Comparison of ENCODE assay signal across 18 cellular contexts in genomic region chr10:121332353-121332752, GRCh38.
A peak's percentile ranks its signal among the peaks of the same experiment; 100 is the strongest.
DNase-seq lines count a peak whose midpoint lies in the region; ATAC-seq, FAIRE-seq and TF ChIP-seq lines count a peak whose summit lies in the region.
"Had no signal": no experiment of that assay in that cellular context is flagged by ENCODE, and none has a peak within 500 bp of the region (broad histone marks: within the 10 kb centered on the region; RNA-seq: fewer than 3 reads in every experiment).

No MANE protein-coding gene starts in this region.

- peaks cover 0 to 4% of the 10 kb centered on the region in 2 donors for H3K27me3 Mint-ChIP-seq in stimulated activated naive B cell treated with anti-CD40 and anti-IgM and Interleukin-4, amounts not matched to agents 10 μg/mL and 1 μg/mL and 100 μg/mL, for 72 hours
- H3K27me3 Mint-ChIP-seq: CD4-positive, CD25-positive, alpha-beta regulatory T cell had no signal

- WGBS in smooth muscle cell (ENCODE audit: low lambda C conversion rate) = 97% methylated on average over 1 of the region's 1 CpG

- no peak for TF ChIP-seq CTCF in RWPE2 (IDR thresholded peaks at IDR 0.05; ENCODE audit: poor library complexity, severe bottlenecking)
- no peak for TF ChIP-seq CTCF in bronchial epithelial cell (IDR thresholded peaks at IDR 0.05; ENCODE audit: insufficient read depth, low read length, severe bottlenecking)
- no peak for TF ChIP-seq CTCF in foreskin keratinocyte (conservative IDR thresholded peaks at IDR 0.05)
- no peak for TF ChIP-seq CTCF in smooth muscle cell (IDR thresholded peaks at IDR 0.05; ENCODE audit: borderline replicate concordance, insufficient read depth, poor library complexity, severe bottlenecking)
- TF ChIP-seq CTCF in GM10266 (IDR thresholded peaks at IDR 0.05; ENCODE audit: control insufficient read depth, insufficient read depth, low read depth, missing control alignments) = no peak

- peaks cover 9% of the 10 kb centered on the region for H3F3A ChIP-seq in smooth muscle cell (ENCODE audit: low read depth)

- no peak overlapping the region for H3K27ac Mint-ChIP-seq in stimulated activated naive B cell treated with anti-CD40 and anti-IgM and Interleukin-4, amounts not matched to agents 10 μg/mL and 1 μg/mL and 100 μg/mL, for 72 hours
- H3K27ac Mint-ChIP-seq: CD4-positive, CD25-positive, alpha-beta regulatory T cell; CD8-positive, alpha-beta memory T cell; H9 had no signal

- FAIRE-seq in bronchial epithelial cell (lab: Jason Lieb, UNC) = peak; percentile 84
- FAIRE-seq: A204.1, D721Med had no signal

- H3K4me1 ChIP-seq in RWPE2 (ENCODE audit: insufficient read depth, poor library complexity, severe bottlenecking) (peaks cover 10% of the 10 kb centered on the region), foreskin keratinocyte (peaks cover 28% of the 10 kb centered on the region), smooth muscle cell (ENCODE audit: low read depth) (peaks cover 10% of the 10 kb centered on the region)
- H3K4me1 ChIP-seq: BE2C had no signal

- H3K79me2 ChIP-seq in smooth muscle cell (ENCODE audit: low read depth) = no peaks in the 10 kb centered on the region

- H4K20me1 ChIP-seq in smooth muscle cell (ENCODE audit: low read depth) = no peaks in the 10 kb centered on the region

- ATAC-seq in RWPE2 (ENCODE audit: low read depth) (no peak), foreskin keratinocyte (no peak), GM21528 (IDR thresholded peaks at IDR 0.05; ENCODE audit: low FRiP score, unreplicated experiment) (no peak)
- no peak for ATAC-seq in stimulated activated naive B cell treated with anti-CD40 and anti-IgM and Interleukin-4, amounts not matched to agents 10 μg/mL and 1 μg/mL and 100 μg/mL, for 72 hours (replicated peaks)

- peaks cover 0 to 4% of the 10 kb centered on the region in 2 donors for H3K9me3 Mint-ChIP-seq in stimulated activated naive B cell treated with anti-CD40 and anti-IgM and Interleukin-4, amounts not matched to agents 10 μg/mL and 1 μg/mL and 100 μg/mL, for 72 hours
- H3K9me3 Mint-ChIP-seq: CD4-positive, CD25-positive, alpha-beta regulatory T cell; H9 had no signal

- H3K36me3 ChIP-seq in RWPE2 (ENCODE audit: low read depth) = no peaks in the 10 kb centered on the region
- H3K36me3 ChIP-seq in bronchial epithelial cell (ENCODE audit: control insufficient read depth, insufficient read depth, low read length) = no peaks in the 10 kb centered on the region
- no peaks in the 10 kb centered on the region for H3K36me3 ChIP-seq in smooth muscle cell (ENCODE audit: low read depth)
- H3K36me3 ChIP-seq: BE2C had no signal

- H3K9ac ChIP-seq in smooth muscle cell (ENCODE audit: low read depth) = no peak overlapping the region

- H3K4me3 ChIP-seq in RWPE2 (ENCODE audit: severe bottlenecking) = no peak overlapping the region
- no peak overlapping the region for H3K4me3 ChIP-seq in bronchial epithelial cell (ENCODE audit: low read depth, low read length)
- no peak overlapping the region for H3K4me3 ChIP-seq in smooth muscle cell

- H3K9me3 ChIP-seq in RWPE2 (ENCODE audit: severe bottlenecking) = no peaks in the 10 kb centered on the region
- H3K9me3 ChIP-seq in smooth muscle cell (replicated peaks; ENCODE audit: low read depth) = no peaks in the 10 kb centered on the region
- H3K9me3 ChIP-seq: BE2C had no signal

- H3K4me2 ChIP-seq in smooth muscle cell = peak overlapping the region; percentile 55

- H3K4me3 Mint-ChIP-seq in stimulated activated naive B cell treated with anti-CD40 and anti-IgM and Interleukin-4, amounts not matched to agents 10 μg/mL and 1 μg/mL and 100 μg/mL, for 72 hours = no peak overlapping the region
- H3K4me3 Mint-ChIP-seq: CD4-positive, CD25-positive, alpha-beta regulatory T cell; CD8-positive, alpha-beta memory T cell; H9 had no signal

- H3K36me3 Mint-ChIP-seq in stimulated activated naive B cell treated with anti-CD40 and anti-IgM and Interleukin-4, amounts not matched to agents 10 μg/mL and 1 μg/mL and 100 μg/mL, for 72 hours = no peaks in the 10 kb centered on the region
- H3K36me3 Mint-ChIP-seq: CD4-positive, CD25-positive, alpha-beta regulatory T cell; CD8-positive, alpha-beta memory T cell had no signal

- no peak for DNase-seq in RWPE2 (ENCODE audit: low spot score)
- DNase-seq in bronchial epithelial cell (ENCODE audit: low read depth) = no peak
- DNase-seq in foreskin keratinocyte = no peak
- DNase-seq in smooth muscle cell (lab: John Stamatoyannopoulos, UW; ENCODE audit: unreplicated experiment) = no peak
- DNase-seq in GM10266 (ENCODE audit: extremely low spot score) = no peak
- no peak for DNase-seq in stimulated activated naive B cell treated with anti-CD40 and anti-IgM and Interleukin-4, amounts not matched to agents 10 μg/mL and 1 μg/mL and 100 μg/mL, for 72 hours
- no peak for DNase-seq in NCI-H82 (lab: John Stamatoyannopoulos, UW)
- DNase-seq: ACHN; BE2C; CD4-positive, CD25-positive, alpha-beta regulatory T cell; CD8-positive, alpha-beta memory T cell; COR-L47; GDM1; GOT3; H9 had no signal

- H2AFZ ChIP-seq in smooth muscle cell (ENCODE audit: low read depth) = peak overlapping the region; percentile 48

- H3K4me1 Mint-ChIP-seq in stimulated activated naive B cell treated with anti-CD40 and anti-IgM and Interleukin-4, amounts not matched to agents 10 μg/mL and 1 μg/mL and 100 μg/mL, for 72 hours = no peaks in the 10 kb centered on the region
- H3K4me1 Mint-ChIP-seq: CD4-positive, CD25-positive, alpha-beta regulatory T cell; CD8-positive, alpha-beta memory T cell had no signal

- H3K27me3 ChIP-seq in RWPE2 (ENCODE audit: insufficient read depth, poor library complexity, severe bottlenecking) (no peaks in the 10 kb centered on the region), bronchial epithelial cell (ENCODE audit: control insufficient read depth, insufficient read depth, low read length) (no peaks in the 10 kb centered on the region), foreskin keratinocyte (no peaks in the 10 kb centered on the region), smooth muscle cell (ENCODE audit: low read depth) (no peaks in the 10 kb centered on the region)
- H3K27me3 ChIP-seq: BE2C had no signal

- H3K27ac ChIP-seq in RWPE2 (ENCODE audit: poor library complexity, severe bottlenecking) (peak overlapping the region; percentile 45), foreskin keratinocyte (peak overlapping the region; percentile 82), smooth muscle cell (ENCODE audit: low read depth) (peak overlapping the region; percentile 90)
